In genomic region chr15:77659350-77660321, GRCh38 we compare ENCODE assay signal across 8 cellular contexts. TPM values are rescaled to one million over a fixed set of nuclear protein-coding genes. Genes with fewer than 3 reads are reported as not detected.
DNase-seq lines count a peak whose midpoint lies in the region; ATAC-seq and TF ChIP-seq lines count a peak whose summit lies in the region.

No MANE protein-coding gene starts in this region.

- H3K9me2 ChIP-seq in HCT116 (ENCODE audit: insufficient read depth), result no peaks in the 10 kb centered on the region
- H3K9me2 ChIP-seq in OCI-LY1 (ENCODE audit: low read depth, low read length), result no peaks in the 10 kb centered on the region

- no peaks in the 10 kb centered on the region for H3K9me3 ChIP-seq in HCT116 (ENCODE audit: control insufficient read depth in 1 of 2, insufficient read depth in 1 of 2, low read depth in 1 of 2, low read length in 2 of 2)
- no peaks in the 10 kb centered on the region for H3K9me3 ChIP-seq in OCI-LY1 (ENCODE audit: low read length)

- H3K9ac ChIP-seq in HCT116 (ENCODE audit: low read length) (no peak overlapping the region), OCI-LY1 (ENCODE audit: low read length) (no peak overlapping the region)

- H3K4me2 ChIP-seq in HCT116 (ENCODE audit: low read length), result peak overlapping the region; percentile 43; the same call in 1 of the 2 replicates
- H3K4me2 ChIP-seq in OCI-LY1 (ENCODE audit: low read length), result peak overlapping the region; percentile 53

- TF ChIP-seq CTCF in HCT116 (IDR thresholded peaks at IDR 0.05 in 2 of 3, conservative IDR thresholded peaks at IDR 0.05 in 1 of 3; ENCODE audit: borderline replicate concordance in 1 of 3, insufficient read depth in 1 of 3, low read depth in 2 of 3, low read length in 2 of 3), result peak; percentile 46 to 61 (median 56); a peak in 5 of 6 replicates
- TF ChIP-seq CTCF in OCI-LY1 (IDR thresholded peaks at IDR 0.05; ENCODE audit: low read length), result peak; percentile 49
- peak; percentile 63 for TF ChIP-seq CTCF in choroid plexus epithelial cell (conservative IDR thresholded peaks at IDR 0.05; ENCODE audit: low read depth, low read length)
- TF ChIP-seq CTCF in lower leg skin (IDR thresholded peaks at IDR 0.05), result no peak

- no peaks in the 10 kb centered on the region for H4K20me1 ChIP-seq in HCT116 (ENCODE audit: insufficient read depth)
- H4K20me1 ChIP-seq in OCI-LY1 (ENCODE audit: insufficient read depth, low read length), result no peaks in the 10 kb centered on the region

- H3F3A ChIP-seq in OCI-LY1 (ENCODE audit: insufficient read depth, low read length), result no peaks in the 10 kb centered on the region

- intact Hi-C loops in HCT116 (cut with micrococcal nuclease), result loop anchor here (1.0 to 5.0 kb wide), 3 partner anchors 126 to 213 kb away; no protein-coding TSS in a partner anchor
- intact Hi-C loops in lower leg skin (cut with DNase I; ENCODE audit: low total_unique reads), result no loop called here

- H3K4me1 ChIP-seq in HCT116 (ENCODE audit: control insufficient read depth in 1 of 2, insufficient read depth in 2 of 2, low read length in 2 of 2), result peaks cover 2 to 10% of the 10 kb centered on the region in 2 experiments; a peak in 3 of 4 replicates
- H3K4me1 ChIP-seq in OCI-LY1 (ENCODE audit: insufficient read depth, low read length, severe bottlenecking), result no peaks in the 10 kb centered on the region

- peak overlapping the region; percentile 91 for H2AFZ ChIP-seq in HCT116 (ENCODE audit: low read depth, low read length, poor library complexity, severe bottlenecking)
- no peak overlapping the region for H2AFZ ChIP-seq in OCI-LY1 (ENCODE audit: low read length)

- POLR2A ChIA-PET in HCT116 (lab: Charles Lee), result no interaction called here

- CTCF ChIA-PET in HCT116 (lab: Charles Lee), result interaction anchor here (0.9 to 1.7 kb wide), 5 partner anchors 8 to 161 kb away, joined by 3 to 11 read pairs (median 5); partner anchors contain the start of gene LINGO1

- TF ChIP-seq POLR2A in HCT116 (IDR thresholded peaks at IDR 0.05; ENCODE audit: borderline replicate concordance, extremely low read depth, insufficient read depth, insufficient read length) (no peak), lower leg skin (IDR thresholded peaks at IDR 0.05) (no peak)

- H3K4me3 ChIP-seq in HCT116 (replicated peaks in 1 of 2; ENCODE audit: low read depth in 1 of 2, low read length in 2 of 2) (no peak overlapping the region), OCI-LY1 (ENCODE audit: low read depth, low read length, poor library complexity, severe bottlenecking) (peak overlapping the region; percentile 5), choroid plexus epithelial cell (ENCODE audit: low read depth, low read length) (no peak overlapping the region), lower leg skin (ENCODE audit: low read depth, poor library complexity, severe bottlenecking) (no peak overlapping the region)

- no peak overlapping the region for H3K27ac ChIP-seq in HCT116 (ENCODE audit: low read depth, low read length)
- H3K27ac ChIP-seq in OCI-LY1 (ENCODE audit: low read depth, low read length, poor library complexity, severe bottlenecking), result no peak overlapping the region

- RAD21 ChIA-PET in HCT116 (lab: Charles Lee; ENCODE audit: low non-redundant PET in 1 of 2, low total read pairs in 2 of 2, uncharacterized antibody in 2 of 2, unreplicated experiment in 2 of 2), result interaction anchor here (0.6 to 1.3 kb wide), 4 partner anchors 89 to 162 kb away, joined by 3 to 10 read pairs (median 5); no protein-coding TSS in a partner anchor

- H3K27me3 ChIP-seq in HCT116 (ENCODE audit: insufficient read depth, low read length), result no peaks in the 10 kb centered on the region
- H3K27me3 ChIP-seq in OCI-LY1 (ENCODE audit: insufficient read depth, low read length), result no peaks in the 10 kb centered on the region

- WGBS in lower leg skin, 2 donors, result 56 to 60% methylated on average over 12 of the region's 12 CpGs

- H3K36me3 ChIP-seq in HCT116 (ENCODE audit: control insufficient read depth in 1 of 2, insufficient read depth in 2 of 2, low read length in 2 of 2) (no peaks in the 10 kb centered on the region), OCI-LY1 (ENCODE audit: insufficient read depth, low read length) (no peaks in the 10 kb centered on the region)

- peak; percentile 50 for TF ChIP-seq RAD21 in HCT116 (IDR thresholded peaks at IDR 0.05; ENCODE audit: low read depth)

- H3K79me2 ChIP-seq in HCT116 (ENCODE audit: insufficient read depth, low read length) (no peaks in the 10 kb centered on the region), OCI-LY1 (ENCODE audit: insufficient read depth, low read length) (no peaks in the 10 kb centered on the region)

- peak; percentile 89 for ATAC-seq in HCT116
- no peak for ATAC-seq in HG03354 (IDR thresholded peaks at IDR 0.05; ENCODE audit: poor library complexity, severe bottlenecking, unreplicated experiment)
- ATAC-seq in HG02885 (IDR thresholded peaks at IDR 0.05; ENCODE audit: poor library complexity, unreplicated experiment), result no peak

- peak; percentile 10 for DNase-seq in DMS 273 treated with DMSO at 0.1 percent for 48 hours (lab: John Stamatoyannopoulos, UW)
- peak; percentile 34 for DNase-seq in HCT116 (ENCODE audit: low read depth, low spot score)
- peak; percentile 73 for DNase-seq in choroid plexus epithelial cell (ENCODE audit: low read depth)
- DNase-seq in myocyte (ENCODE audit: low read depth), result peak; percentile 21
- DNase-seq in lower leg skin (ENCODE audit: low spot score in 2 of 2), result no peak

- BruUV-seq in HCT116 (replicated peaks; lab: Mats Ljungman, UMichigan), result no TSS peak

TF ChIP-seq in HCT116, 20 proteins besides CTCF, POLR2A, EP300 and RAD21:
- TF ChIP-seq EZH2phosphoT487 (IDR thresholded peaks at IDR 0.05; ENCODE audit: borderline replicate concordance), result no peak
- no peak for TF ChIP-seq ATF3 (IDR thresholded peaks at IDR 0.05)
- TF ChIP-seq ZFX (IDR thresholded peaks at IDR 0.05), result no peak
- no peak for TF ChIP-seq SIN3A (IDR thresholded peaks at IDR 0.05; ENCODE audit: low read depth)
- no peak for TF ChIP-seq EGR1 (IDR thresholded peaks at IDR 0.05; ENCODE audit: low read depth)
- TF ChIP-seq EZH2 (IDR thresholded peaks at IDR 0.05), result no peak
- no peak for TF ChIP-seq POLR2AphosphoS5 (IDR thresholded peaks at IDR 0.05; ENCODE audit: low read depth, low read length)
- no peak for TF ChIP-seq ZNF274 (IDR thresholded peaks at IDR 0.05; ENCODE audit: low read depth, low read length)
- TF ChIP-seq JUND (IDR thresholded peaks at IDR 0.05), result no peak
- no peak for TF ChIP-seq ZBTB33 (IDR thresholded peaks at IDR 0.05; ENCODE audit: extremely low read depth, insufficient replicate concordance, low read length)
- TF ChIP-seq FOSL1 (IDR thresholded peaks at IDR 0.05; ENCODE audit: low read depth), result no peak
- no peak for TF ChIP-seq CEBPB (IDR thresholded peaks at IDR 0.05; ENCODE audit: low read depth)
- no peak for TF ChIP-seq CBX3 (IDR thresholded peaks at IDR 0.05; ENCODE audit: low read depth)
- no peak for TF ChIP-seq SP1 (IDR thresholded peaks at IDR 0.05; ENCODE audit: low read depth)
- no peak for TF ChIP-seq MAX (IDR thresholded peaks at IDR 0.05)
- TF ChIP-seq YY1 (IDR thresholded peaks at IDR 0.05; ENCODE audit: extremely low read depth, insufficient replicate concordance, low read depth, low read length), result no peak

RNA-seq across cellular contexts. Expression of gene LINGO1, which starts 26.9 kb away (rescaled TPM):
- total RNA-seq in HCT116 (2021; ENCODE audit: unreplicated experiment) (15.6 TPM), myocyte (not detected in 2 replicates), lower leg skin (1 to 10 TPM in 2 of 4 donors, under 1 TPM in 2; 0.42 to 4.4 (median 1.5) TPM)
- polyA plus RNA-seq in HCT116 (2012), result 19.2 and 22.9 TPM in 2 replicates
- 0.10 TPM for polyA plus RNA-seq in myocyte (2012)

Comparison
In these comparisons a context has a peak if more than half of its experiments do, and no peak if none do; other contexts are left out.
1. DNase-seq: peak in DMS 273 treated with DMSO at 0.1 percent for 48 hours (single experiment), HCT116 (single experiment), choroid plexus epithelial cell (single experiment) and myocyte (single experiment); none in lower leg skin (0 of 2).
2. CTCF ChIP-seq: peak in HCT116 (3 of 3), OCI-LY1 (single experiment) and choroid plexus epithelial cell (single experiment); none in lower leg skin (0 of 3).